In genomic region chrX:75273483-75273882, GRCh38 we compare ENCODE assay signal across 8 cellular contexts. TPM values are rescaled to one million over a fixed set of nuclear protein-coding genes. Genes with fewer than 3 reads are reported as not detected.
DNase-seq lines count a peak whose midpoint lies in the region; ATAC-seq, FAIRE-seq and TF ChIP-seq lines count a peak whose summit lies in the region.

No MANE protein-coding gene starts in this region.

- WGBS in GM12878 (ENCODE audit: insufficient coverage, insufficient replicate concordance, low lambda C conversion rate, missing lambda C conversion rate), result 18% methylated on average over 7 of the region's 7 CpGs
- WGBS in thyroid gland, 2 donors, result 14 to 16% methylated on average over 4 to 7 of the region's 7 CpGs

- SMC1A ChIA-PET in GM12878 (lab: Charles Lee; ENCODE audit: uncharacterized antibody, unreplicated experiment), result interaction anchor here (0.7 to 1.0 kb wide), 2 partner anchors 119 to 126 kb away, joined by 3 to 4 read pairs; no protein-coding TSS in a partner anchor

- H3K4me1 ChIP-seq in HUES6 (ENCODE audit: control insufficient read depth, insufficient read depth, low read length) (peaks cover 8% of the 10 kb centered on the region), GM12878 (ENCODE audit: control insufficient read depth, insufficient read depth, low read length) (no peaks in the 10 kb centered on the region), left lung (peaks cover 0 to 21% of the 10 kb centered on the region in 2 donors), thyroid gland (no peaks in the 10 kb centered on the region)

- H3K36me3 ChIP-seq in HUES6 (ENCODE audit: control insufficient read depth, insufficient read depth, low read length), result no peaks in the 10 kb centered on the region
- H3K36me3 ChIP-seq in GM12878 (ENCODE audit: control insufficient read depth in 2 of 2, insufficient read depth in 2 of 2, low read length in 1 of 2), result no peaks in the 10 kb centered on the region
- H3K36me3 ChIP-seq in left lung, result no peaks in the 10 kb centered on the region
- no peaks in the 10 kb centered on the region for H3K36me3 ChIP-seq in thyroid gland

- RAD21 ChIA-PET in GM12878 (lab: Charles Lee; ENCODE audit: unreplicated experiment), result no interaction called here

- CTCF ChIA-PET in GM12878 (lab: Yijun Ruan, JAX), result interaction anchor here (0.9 to 1.0 kb wide), 2 partner anchors 44 to 121 kb away, joined by 3 read pairs; no protein-coding TSS in a partner anchor

- no peak for TF ChIP-seq RAD21 in GM12878 (IDR thresholded peaks at IDR 0.05; ENCODE audit: insufficient read depth, low read depth, low read length)

- in situ Hi-C loops in GM12878 (cut with MboI), result loop anchor here (10.0 kb wide), 2 partner anchors 349 to 659 kb away; partner anchors contain the start of genes NEXMIF and RLIM

- H3K4me2 ChIP-seq in GM12878 (ENCODE audit: control insufficient read depth, insufficient read depth), result peak overlapping the region; percentile 77; the same call in 1 of the 2 replicates

- H3K27me3 ChIP-seq in HUES6 (ENCODE audit: control insufficient read depth, insufficient read depth, low read length) (no peaks in the 10 kb centered on the region), GM12878 (replicated peaks in 1 of 2; ENCODE audit: control insufficient read depth in 2 of 2, insufficient read depth in 2 of 2, low read length in 1 of 2) (no peaks in the 10 kb centered on the region), left lung (no peaks in the 10 kb centered on the region), thyroid gland (no peaks in the 10 kb centered on the region)

- BruUV-seq in GM12878 (replicated peaks; lab: Mats Ljungman, UMichigan), result no TSS peak

- FAIRE-seq in GM12878 (lab: Jason Lieb, UNC), result no peak

- POLR2A ChIA-PET in GM12878 (lab: Charles Lee), result interaction anchor here (1.2 kb wide), 1 partner anchor 14 kb away, joined by 4 read pairs; no protein-coding TSS in a partner anchor

- no peak for TF ChIP-seq EP300 in GM12878 (IDR thresholded peaks at IDR 0.05; ENCODE audit: borderline replicate concordance in 1 of 2, control insufficient read depth in 1 of 2, low read depth in 2 of 2, low read length in 2 of 2)

- peak overlapping the region; percentile 76 for H2AFZ ChIP-seq in GM12878 (ENCODE audit: control insufficient read depth, low read depth, low read length)

- TF ChIP-seq POLR2A in GM12878 (IDR thresholded peaks at IDR 0.05; ENCODE audit: low read depth, low read length), result no peak
- no peak for TF ChIP-seq POLR2A in thyroid gland (IDR thresholded peaks at IDR 0.05)

- intact Hi-C loops in GM12878 (cut with micrococcal nuclease; ENCODE audit: unreplicated experiment) (loop anchor here (5.0 kb wide), 1 partner anchor 116 kb away; the partner anchor contains the start of gene ABCB7), left lung (cut with DNase I) (no loop called here), thyroid gland (cut with DNase I) (no loop called here)

- H3K9me3 ChIP-seq in HUES6 (ENCODE audit: control insufficient read depth, insufficient read depth, low read depth, low read length) (peaks cover 3% of the 10 kb centered on the region; the same call in 1 of the 2 replicates), GM12878 (replicated peaks; ENCODE audit: control insufficient read depth, insufficient read depth, low read length) (no peaks in the 10 kb centered on the region), left lung (no peaks in the 10 kb centered on the region), thyroid gland (no peaks in the 10 kb centered on the region)

- peaks cover 16% of the 10 kb centered on the region for H3K79me2 ChIP-seq in GM12878 (ENCODE audit: control insufficient read depth, insufficient read depth, low read length)

- H3K27ac ChIP-seq in HUES6 (ENCODE audit: low read depth, low read length) (no peak overlapping the region), GM12878 (ENCODE audit: control insufficient read depth, insufficient read depth) (peak overlapping the region; percentile 81), left lung (peak overlapping the region; percentile 90 to 92), thyroid gland (peak overlapping the region; percentile 88 to 90 (median 90))

- peak overlapping the region; percentile 77 for H3K4me3 ChIP-seq in HUES6 (ENCODE audit: low read depth, low read length)
- peak overlapping the region; percentile 70 for H3K4me3 ChIP-seq in GM12878
- peak overlapping the region; percentile 49 to 58 for H3K4me3 ChIP-seq in left lung
- H3K4me3 ChIP-seq in thyroid gland (replicated peaks in 1 of 3), result peak overlapping the region; percentile 7 to 68 (median 59)

- H3K9ac ChIP-seq in HUES6 (ENCODE audit: low read length) (no peak overlapping the region), GM12878 (ENCODE audit: control insufficient read depth, insufficient read depth, low read length) (no peak overlapping the region)

- TF ChIP-seq CTCF in GM12878 (IDR thresholded peaks at IDR 0.05 in 2 of 3, conservative IDR thresholded peaks at IDR 0.05 in 1 of 3; ENCODE audit: control insufficient read depth in 2 of 3, extremely low read depth in 1 of 3, insufficient read depth in 1 of 3, low read depth in 3 of 3, low read length in 3 of 3) (no peak), left lung (IDR thresholded peaks at IDR 0.05) (no peak), thyroid gland (IDR thresholded peaks at IDR 0.05) (no peak)

- no peaks in the 10 kb centered on the region for H4K20me1 ChIP-seq in GM12878 (ENCODE audit: control insufficient read depth, insufficient read depth)

- ATAC-seq in GM19324 (IDR thresholded peaks at IDR 0.05; ENCODE audit: low FRiP score, unreplicated experiment) (peak; percentile 20), GM12878 (peak; percentile 7; the same call in 2 of the 3 replicates), left lung (peak; percentile 57)

- peak; percentile 2 for DNase-seq in AG08396 (ENCODE audit: low spot score)
- DNase-seq in GM12878 (ENCODE audit: low read depth, low spot score), result no peak
- DNase-seq in left lung, result no peak
- peak in 1 of 2 donors; percentile 4 for DNase-seq in thyroid gland
- DNase-seq in HCEC 1CT, result no peak
- DNase-seq in superior temporal gyrus (ENCODE audit: extremely low spot score), result no peak

TF ChIP-seq in GM12878, 131 proteins besides CTCF, POLR2A, EP300 and RAD21 (continues in another document):
- TF ChIP-seq ZBTB40 (IDR thresholded peaks at IDR 0.05; ENCODE audit: borderline replicate concordance) (no peak), CEBPB (IDR thresholded peaks at IDR 0.05; ENCODE audit: borderline replicate concordance in 1 of 2, low read depth in 2 of 2, low read length in 2 of 2) (no peak)

RNA-seq across cellular contexts. Expression of gene UPRT, which starts 0.4 kb away (rescaled TPM):
- total RNA-seq in GM12878 (2013; cell fraction: nucleolus; rRNA removed), result 66.1 and 68.2 TPM in 2 replicates
- total RNA-seq in GM12878 (2014; rRNA removed), result 10.8 and 12.0 TPM in 2 replicates
- 11.9 and 13.1 TPM in 2 replicates for total RNA-seq in GM12878 (2014; rRNA removed; fragmentation: Illumina TruSeq; extraction: Trizol)
- 10.0 and 11.4 TPM in 2 replicates for total RNA-seq in GM12878 (2021)
- polyA plus RNA-seq in GM12878 (2011; ENCODE audit: low read depth), result 5.5 TPM
- 18.3 and 40.7 TPM in 2 replicates for polyA plus RNA-seq in GM12878 (2011; rRNA removed)
- 14.6 and 15.6 TPM in 2 replicates for polyA plus RNA-seq in GM12878 (2011; cell fraction: cytosol; rRNA removed)
- polyA plus RNA-seq in GM12878 (2011; cell fraction: nucleus; rRNA removed), result 12.0 and 15.1 TPM in 2 replicates
- 11.1 and 11.8 TPM in 2 replicates for polyA plus RNA-seq in GM12878 (2012)
- 10.5 and 13.7 TPM in 2 replicates for polyA plus RNA-seq in GM12878 (2014; fragmentation: Illumina TruSeq; extraction: Trizol)
- 1 to 10 TPM; 7.0 to 7.8 TPM for polyA plus RNA-seq in GM12878 (2014; fragmentation: Nextera tagmentation; extraction: Ambion mirVana)
- polyA plus RNA-seq in GM12878 (2014; rRNA removed), result 8.6 and 10.6 TPM in 2 replicates
- polyA plus RNA-seq in GM12878 (2016; fragmentation: Nextera tagmentation; extraction: Ambion mirVana), result 10 to 100 TPM; 13.0 to 13.9 TPM
- polyA minus RNA-seq in GM12878 (2011; rRNA and poly(A)+ RNA removed), result 23.3 and 30.9 TPM in 2 replicates
- polyA minus RNA-seq in GM12878 (2011; cell fraction: cytosol; rRNA and poly(A)+ RNA removed), result 7.3 and 7.6 TPM in 2 replicates
- polyA minus RNA-seq in GM12878 (2011; cell fraction: nucleus; rRNA and poly(A)+ RNA removed), result 38.0 and 58.5 TPM in 2 replicates
- total RNA-seq in left lung, result 10 to 100 TPM; 13.3 to 14.2 TPM
- total RNA-seq in thyroid gland, result 10 to 100 TPM; 18.5 to 22.5 (median 20.4) TPM

Comparison
In these comparisons a context has a peak if more than half of its experiments do, and no peak if none do; other contexts are left out.
1. ATAC-seq: peak in every context shown above with its lines; median percentile 57 in left lung; 20 in GM19324; 7 in GM12878.